In the genomic region with DNA sequence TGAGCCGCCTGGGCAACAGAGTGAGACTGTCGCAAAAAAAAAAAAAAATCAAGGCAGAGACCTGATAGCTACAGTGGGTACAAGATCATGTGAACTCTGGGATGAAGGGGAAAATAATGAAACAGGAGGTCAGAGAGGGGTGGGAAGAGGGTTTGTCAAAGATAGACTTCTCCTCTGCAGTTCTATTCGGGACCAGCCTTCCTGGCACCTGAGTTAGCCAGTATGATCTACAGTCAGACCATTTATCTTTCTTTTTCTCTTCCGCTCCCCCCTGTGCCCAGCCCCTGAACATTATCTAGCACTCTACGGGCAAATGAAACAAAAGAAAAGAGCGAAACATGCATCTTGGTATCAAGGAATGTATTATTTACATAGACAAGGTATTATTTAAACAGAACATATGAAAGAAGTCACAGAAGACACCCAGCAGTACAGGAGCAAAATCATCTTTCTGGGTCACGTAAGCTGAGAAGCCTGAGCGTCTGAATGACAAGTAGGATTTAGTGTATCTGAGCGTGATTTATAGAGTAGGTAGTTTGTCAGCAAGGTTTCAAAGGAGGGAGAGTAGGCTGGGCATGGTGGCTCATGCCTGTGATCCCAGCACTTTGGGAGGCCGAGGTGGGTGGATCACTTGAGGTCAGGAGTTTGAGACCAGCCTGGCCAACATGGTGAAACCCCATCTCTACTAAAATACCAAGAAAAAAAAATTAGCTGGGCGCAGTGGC, we compare ENCODE assay signal across 25 cellular contexts.
A peak's percentile ranks its signal among the peaks of the same experiment; 100 is the strongest.
DNase-seq lines count a peak whose midpoint lies in the region; ATAC-seq and TF ChIP-seq lines count a peak whose summit lies in the region.
"Had no signal": no experiment of that assay in that cellular context is flagged by ENCODE, and none has a peak within 500 bp of the region (broad histone marks: within the 10 kb centered on the region; RNA-seq: fewer than 3 reads in every experiment).

No MANE protein-coding gene starts in this region.

- peaks cover 80% of the 10 kb centered on the region for H3K36me3 Mint-ChIP-seq in T-helper 2 cell treated with Interferon-gamma antibody and Interleukin-4, amounts not matched to agents 5 μg/mL and 100 μg/mL, for 36 hours (ENCODE audit: low read depth)
- peaks cover 91% of the 10 kb centered on the region for H3K36me3 Mint-ChIP-seq in CD4-positive, alpha-beta T cell (ENCODE audit: low read depth)
- H3K36me3 Mint-ChIP-seq in activated T-helper 17 cell treated with anti-CD3 and anti-CD28 coated beads, Interleukin-2, amount 50 U/mL, for 72 hours (ENCODE audit: low read depth) = peaks cover 88% of the 10 kb centered on the region
- peaks cover 15 to 68% (median 49%) of the 10 kb centered on the region in 5 donors for H3K36me3 Mint-ChIP-seq in naive thymus-derived CD4-positive, alpha-beta T cell

- no peak for ATAC-seq in CD4-positive, alpha-beta T cell (ENCODE audit: poor library complexity)
- no peak for ATAC-seq in activated T-helper 17 cell treated with anti-CD3 and anti-CD28 coated beads, Interleukin-2, amount 50 U/mL, for 72 hours (replicated peaks)
- ATAC-seq in naive thymus-derived CD4-positive, alpha-beta T cell = no peak
- no peak for ATAC-seq in HG02884 (IDR thresholded peaks at IDR 0.05; ENCODE audit: unreplicated experiment)
- ATAC-seq: HCT116 had no signal

- H3K36me3 ChIP-seq in naive thymus-derived CD4-positive, alpha-beta T cell (ENCODE audit: control insufficient read depth in 2 of 3, insufficient read depth in 3 of 3, low read length in 3 of 3) = peaks cover 4 to 46% (median 9%) of the 10 kb centered on the region in 3 experiments
- H3K36me3 ChIP-seq: thoracic aorta, uterus had no signal

- H3K4me3 Mint-ChIP-seq in T-helper 2 cell treated with Interferon-gamma antibody and Interleukin-4, amounts not matched to agents 5 μg/mL and 100 μg/mL, for 36 hours = peak overlapping the region; percentile 62
- no peak overlapping the region for H3K4me3 Mint-ChIP-seq in CD4-positive, alpha-beta T cell
- H3K4me3 Mint-ChIP-seq in activated T-helper 17 cell treated with anti-CD3 and anti-CD28 coated beads, Interleukin-2, amount 50 U/mL, for 72 hours = peak overlapping the region; percentile 5
- peak overlapping the region in 3 of 10 donors; percentile 3 to 52 (median 12) for H3K4me3 Mint-ChIP-seq in naive thymus-derived CD4-positive, alpha-beta T cell
- H3K4me3 Mint-ChIP-seq: CD14-positive monocyte had no signal

- no peaks in the 10 kb centered on the region for H3K27me3 Mint-ChIP-seq in T-helper 2 cell treated with Interferon-gamma antibody and Interleukin-4, amounts not matched to agents 5 μg/mL and 100 μg/mL, for 36 hours (ENCODE audit: low read depth)
- H3K27me3 Mint-ChIP-seq in CD4-positive, alpha-beta T cell = no peaks in the 10 kb centered on the region
- H3K27me3 Mint-ChIP-seq in activated T-helper 17 cell treated with anti-CD3 and anti-CD28 coated beads, Interleukin-2, amount 50 U/mL, for 72 hours = no peaks in the 10 kb centered on the region
- H3K27me3 Mint-ChIP-seq in naive thymus-derived CD4-positive, alpha-beta T cell = no peaks in the 10 kb centered on the region

- TF ChIP-seq CTCF in CD4-positive, alpha-beta T cell (IDR thresholded peaks at IDR 0.05) = no peak

- H3K4me1 ChIP-seq in naive thymus-derived CD4-positive, alpha-beta T cell (ENCODE audit: control insufficient read depth in 2 of 2, insufficient read depth in 2 of 2, low read length in 2 of 2) = peaks cover 20 to 28% of the 10 kb centered on the region in 2 donors
- H3K4me1 ChIP-seq: uterus had no signal

- no peak overlapping the region for H3K27ac ChIP-seq in CD4-positive, alpha-beta T cell (ENCODE audit: low read depth, low read length)
- no peak overlapping the region for H3K27ac ChIP-seq in naive thymus-derived CD4-positive, alpha-beta T cell (ENCODE audit: low read depth, low read length)
- H3K27ac ChIP-seq: thoracic aorta, uterus had no signal

- DNase-seq in T-helper 2 cell treated with Interferon-gamma antibody and Interleukin-4, amounts not matched to agents 5 μg/mL and 100 μg/mL, for 36 hours (ENCODE audit: low spot score) = no peak
- DNase-seq in T-helper 2 cell = no peak
- DNase-seq in CD4-positive, alpha-beta T cell = no peak
- DNase-seq in naive thymus-derived CD4-positive, alpha-beta T cell = no peak
- no peak for DNase-seq in HPDE6-E6E7 (ENCODE audit: extremely low spot score)
- DNase-seq in glomerular visceral epithelial cell (ENCODE audit: extremely low spot score) = no peak
- DNase-seq: 8988T; activated naive CD4-positive, alpha-beta T cell treated with anti-CD3 and anti-CD28 coated beads, Interleukin-2, amount 50 U/mL, for 16 hours; activated T-cell treated with anti-CD3 and anti-CD28 coated beads, Interleukin-2, amount 50 U/mL, for 1 hour; caudate nucleus; dermis blood vessel endothelial cell; KG1; NCI-H1436; NCI-H2107; NCI-H774; SK-N-SH; stimulated activated CD4-positive, alpha-beta T cell treated with anti-CD3 and anti-CD28 coated beads, Interleukin-15, amount 100 ng/mL, for 24 hours; stimulated activated naive CD4-positive, alpha-beta T cell; T1000; uterus had no signal

- CTCF ChIA-PET in CD4-positive, alpha-beta T cell (lab: Charles Lee) = no interaction called here
- CTCF ChIA-PET in naive thymus-derived CD4-positive, alpha-beta T cell (lab: Charles Lee) = interaction anchor here (0.7 to 1.9 kb wide), 3 partner anchors 25 to 130 kb away, joined by 3 to 6 read pairs (median 4); no protein-coding TSS in a partner anchor

- POLR2A ChIA-PET in CD4-positive, alpha-beta T cell (lab: Charles Lee) = interaction anchor here (1.6 kb wide), 1 partner anchor 107 kb away, joined by 4 read pairs; no protein-coding TSS in a partner anchor
- POLR2A ChIA-PET in naive thymus-derived CD4-positive, alpha-beta T cell (lab: Charles Lee) = no interaction called here

- H3K4me3 ChIP-seq in naive thymus-derived CD4-positive, alpha-beta T cell (ENCODE audit: low read length) = no peak overlapping the region
- H3K4me3 ChIP-seq: thoracic aorta, uterus had no signal

- peaks cover 6% of the 10 kb centered on the region for H3K9me3 Mint-ChIP-seq in T-helper 2 cell treated with Interferon-gamma antibody and Interleukin-4, amounts not matched to agents 5 μg/mL and 100 μg/mL, for 36 hours
- no peaks in the 10 kb centered on the region for H3K9me3 Mint-ChIP-seq in CD4-positive, alpha-beta T cell
- H3K9me3 Mint-ChIP-seq in activated T-helper 17 cell treated with anti-CD3 and anti-CD28 coated beads, Interleukin-2, amount 50 U/mL, for 72 hours = no peaks in the 10 kb centered on the region
- peaks cover 0 to 5% (median 0%) of the 10 kb centered on the region in 11 donors for H3K9me3 Mint-ChIP-seq in naive thymus-derived CD4-positive, alpha-beta T cell

- peaks cover 65% of the 10 kb centered on the region for H3K4me1 Mint-ChIP-seq in T-helper 2 cell treated with Interferon-gamma antibody and Interleukin-4, amounts not matched to agents 5 μg/mL and 100 μg/mL, for 36 hours (ENCODE audit: low read depth)
- peaks cover 63% of the 10 kb centered on the region for H3K4me1 Mint-ChIP-seq in CD4-positive, alpha-beta T cell (ENCODE audit: low read depth)
- peaks cover 30% of the 10 kb centered on the region for H3K4me1 Mint-ChIP-seq in activated T-helper 17 cell treated with anti-CD3 and anti-CD28 coated beads, Interleukin-2, amount 50 U/mL, for 72 hours
- H3K4me1 Mint-ChIP-seq in naive thymus-derived CD4-positive, alpha-beta T cell = peaks cover 43 to 81% (median 62%) of the 10 kb centered on the region in 7 donors

- no peaks in the 10 kb centered on the region for H3K9me3 ChIP-seq in CD4-positive, alpha-beta T cell (ENCODE audit: control insufficient read depth, low read length)
- no peaks in the 10 kb centered on the region for H3K9me3 ChIP-seq in naive thymus-derived CD4-positive, alpha-beta T cell (ENCODE audit: control insufficient read depth in 2 of 3, low read length in 3 of 3)
- H3K9me3 ChIP-seq: SK-N-SH, thoracic aorta, uterus had no signal

- intact Hi-C loops in CD4-positive, alpha-beta T cell (cut with DNase I, micrococcal nuclease) = no loop called here
- intact Hi-C loops in naive thymus-derived CD4-positive, alpha-beta T cell (cut with micrococcal nuclease) = loop anchor here in 1 of 2 donors (5.0 kb wide), 1 partner anchor 41 kb away; no protein-coding TSS in a partner anchor

- peak overlapping the region; percentile 50 for H3K27ac Mint-ChIP-seq in T-helper 2 cell treated with Interferon-gamma antibody and Interleukin-4, amounts not matched to agents 5 μg/mL and 100 μg/mL, for 36 hours
- H3K27ac Mint-ChIP-seq in CD4-positive, alpha-beta T cell = peak overlapping the region; percentile 61
- H3K27ac Mint-ChIP-seq in activated T-helper 17 cell treated with anti-CD3 and anti-CD28 coated beads, Interleukin-2, amount 50 U/mL, for 72 hours = peak overlapping the region; percentile 78
- peak overlapping the region in 7 of 9 donors; percentile 3 to 100 (median 33) for H3K27ac Mint-ChIP-seq in naive thymus-derived CD4-positive, alpha-beta T cell
- H3K27ac Mint-ChIP-seq: CD14-positive monocyte had no signal

- no peaks in the 10 kb centered on the region for H3K27me3 ChIP-seq in CD4-positive, alpha-beta T cell (ENCODE audit: control insufficient read depth, insufficient read depth, low read length)
- H3K27me3 ChIP-seq in naive thymus-derived CD4-positive, alpha-beta T cell (ENCODE audit: control insufficient read depth in 2 of 2, insufficient read depth in 2 of 2, low read length in 2 of 2) = no peaks in the 10 kb centered on the region
- H3K27me3 ChIP-seq: uterus had no signal
